14 cellular contexts compared by ENCODE assay signal in genomic region chr6:106536863-106537262, GRCh38.
DNase-seq lines count a peak whose midpoint lies in the region; ATAC-seq and TF ChIP-seq lines count a peak whose summit lies in the region.
"Had no signal": no experiment of that assay in that cellular context is flagged by ENCODE, and none has a peak within 500 bp of the region (broad histone marks: within the 10 kb centered on the region; RNA-seq: fewer than 3 reads in every experiment).

No MANE protein-coding gene starts in this region.

- peaks cover 32% of the 10 kb centered on the region for H3K4me1 ChIP-seq in CD8-positive, alpha-beta T cell (ENCODE audit: insufficient read depth, low read length)
- H3K4me1 ChIP-seq in OCI-LY3 (ENCODE audit: low read length) (peaks cover 66% of the 10 kb centered on the region), right atrium auricular region (no peaks in the 10 kb centered on the region)
- H3K4me1 ChIP-seq: adrenal gland, transverse colon had no signal

- POLR2A ChIA-PET in CD8-positive, alpha-beta T cell (lab: Charles Lee) = interaction anchor here (0.7 to 1.0 kb wide), 4 partner anchors 12 to 78 kb away, joined by 3 to 4 read pairs (median 3); no protein-coding TSS in a partner anchor

- ATAC-seq in CD8-positive, alpha-beta T cell = no peak
- no peak for ATAC-seq in HG02852 (IDR thresholded peaks at IDR 0.05; ENCODE audit: unreplicated experiment)
- ATAC-seq: heart left ventricle had no signal

- peaks cover 79% of the 10 kb centered on the region for H3K36me3 Mint-ChIP-seq in CD8-positive, alpha-beta T cell
- H3K36me3 Mint-ChIP-seq in dendritic cell treated with granulocyte-macrophage colony-stimulating factor and Interleukin-4, amounts not matched to agents 40 ng/mL and 50 ng/mL, for 4 days (ENCODE audit: low read depth) = peaks cover 76% of the 10 kb centered on the region

- H3K4me3 ChIP-seq in CD8-positive, alpha-beta T cell (ENCODE audit: low read depth, low read length) = no peak overlapping the region
- H3K4me3 ChIP-seq in OCI-LY3 (ENCODE audit: low read length) = peak overlapping the region; percentile 52
- no peak overlapping the region for H3K4me3 ChIP-seq in right atrium auricular region
- H3K4me3 ChIP-seq: adrenal gland, heart left ventricle, transverse colon had no signal

- no peaks in the 10 kb centered on the region for H3K9me3 Mint-ChIP-seq in CD8-positive, alpha-beta T cell
- H3K9me3 Mint-ChIP-seq in dendritic cell treated with granulocyte-macrophage colony-stimulating factor and Interleukin-4, amounts not matched to agents 40 ng/mL and 50 ng/mL, for 4 days = no peaks in the 10 kb centered on the region

- H3K9ac ChIP-seq in OCI-LY3 (ENCODE audit: low read length) = peak overlapping the region; percentile 74

- peak overlapping the region; percentile 77 for H3K4me2 ChIP-seq in OCI-LY3 (ENCODE audit: low read length)

- H3K79me2 ChIP-seq in OCI-LY3 (ENCODE audit: low read length) = peaks cover 43% of the 10 kb centered on the region

- no peaks in the 10 kb centered on the region for H3K27me3 Mint-ChIP-seq in CD8-positive, alpha-beta T cell (ENCODE audit: low read depth)
- no peaks in the 10 kb centered on the region for H3K27me3 Mint-ChIP-seq in dendritic cell treated with granulocyte-macrophage colony-stimulating factor and Interleukin-4, amounts not matched to agents 40 ng/mL and 50 ng/mL, for 4 days

- H3K4me3 Mint-ChIP-seq in CD8-positive, alpha-beta T cell = peak overlapping the region; percentile 3
- H3K4me3 Mint-ChIP-seq in dendritic cell treated with granulocyte-macrophage colony-stimulating factor and Interleukin-4, amounts not matched to agents 40 ng/mL and 50 ng/mL, for 4 days = no peak overlapping the region

- DNase-seq in AML-193 (lab: John Stamatoyannopoulos, UW) (peak; percentile 20 to 24), inferior parietal cortex (ENCODE audit: extremely low spot score) (no peak), NCI-H748 (lab: John Stamatoyannopoulos, UW; ENCODE audit: unreplicated experiment) (no peak), right atrium auricular region (ENCODE audit: low spot score) (no peak)
- no peak for DNase-seq in CD8-positive, alpha-beta T cell
- DNase-seq: adrenal gland, cerebellar nuclear complex, heart left ventricle, NCI-H1930, NCI-H748 treated with DMSO at 0.1 percent for 48 hours, transverse colon had no signal

- H3K9me3 ChIP-seq in CD8-positive, alpha-beta T cell (ENCODE audit: low read length) = no peaks in the 10 kb centered on the region
- H3K9me3 ChIP-seq in OCI-LY3 (ENCODE audit: insufficient read depth, low read length) (no peaks in the 10 kb centered on the region), right atrium auricular region (no peaks in the 10 kb centered on the region)
- H3K9me3 ChIP-seq: adrenal gland, heart left ventricle, transverse colon had no signal

- intact Hi-C loops in CD8-positive, alpha-beta T cell (cut with DNase I, micrococcal nuclease) = loop anchor here in 1 of 2 experiments (2.0 kb wide), 1 partner anchor 14 kb away; no protein-coding TSS in a partner anchor
- intact Hi-C loops in dendritic cell treated with granulocyte-macrophage colony-stimulating factor and Interleukin-4, amounts not matched to agents 40 ng/mL and 50 ng/mL, for 4 days (cut with micrococcal nuclease) = no loop called here

- peaks cover 61% of the 10 kb centered on the region for H3K4me1 Mint-ChIP-seq in CD8-positive, alpha-beta T cell (ENCODE audit: low read depth)
- H3K4me1 Mint-ChIP-seq in dendritic cell treated with granulocyte-macrophage colony-stimulating factor and Interleukin-4, amounts not matched to agents 40 ng/mL and 50 ng/mL, for 4 days (ENCODE audit: low read depth) = peaks cover 69% of the 10 kb centered on the region

- CTCF ChIA-PET in CD8-positive, alpha-beta T cell (lab: Charles Lee) = interaction anchor here (6.0 kb wide), 1 partner anchor 26 kb away, joined by 32 read pairs; no protein-coding TSS in a partner anchor

- peak overlapping the region; percentile 34 for H3K27ac Mint-ChIP-seq in CD8-positive, alpha-beta T cell
- peak overlapping the region; percentile 81 for H3K27ac Mint-ChIP-seq in dendritic cell treated with granulocyte-macrophage colony-stimulating factor and Interleukin-4, amounts not matched to agents 40 ng/mL and 50 ng/mL, for 4 days

- H2AFZ ChIP-seq in OCI-LY3 (ENCODE audit: low read depth, low read length) = no peak overlapping the region

- no peak for TF ChIP-seq CTCF in CD8-positive, alpha-beta T cell (IDR thresholded peaks at IDR 0.05)
- TF ChIP-seq CTCF in OCI-LY3 (IDR thresholded peaks at IDR 0.05; ENCODE audit: low read depth, low read length) (no peak), right atrium auricular region (IDR thresholded peaks at IDR 0.05) (no peak)

- H4K20me1 ChIP-seq in OCI-LY3 (ENCODE audit: insufficient read depth, low read length) = no peaks in the 10 kb centered on the region

- peaks cover 11% of the 10 kb centered on the region for H3K36me3 ChIP-seq in CD8-positive, alpha-beta T cell (ENCODE audit: insufficient read depth, low read length)
- H3K36me3 ChIP-seq in OCI-LY3 (replicated peaks; ENCODE audit: low read depth, low read length) (peaks cover 42% of the 10 kb centered on the region), right atrium auricular region (no peaks in the 10 kb centered on the region)
- H3K36me3 ChIP-seq: adrenal gland, transverse colon had no signal

- H3K27ac ChIP-seq in CD8-positive, alpha-beta T cell (ENCODE audit: low read depth, low read length) = no peak overlapping the region
- H3K27ac ChIP-seq in OCI-LY3 (ENCODE audit: low read length) = peak overlapping the region; percentile 99
- H3K27ac ChIP-seq in right atrium auricular region = no peak overlapping the region
- H3K27ac ChIP-seq: adrenal gland had no signal

- H3K27me3 ChIP-seq in CD8-positive, alpha-beta T cell (ENCODE audit: insufficient read depth, low read length) = no peaks in the 10 kb centered on the region
- H3K27me3 ChIP-seq in OCI-LY3 (ENCODE audit: low read depth, low read length) (no peaks in the 10 kb centered on the region), right atrium auricular region (no peaks in the 10 kb centered on the region)
- H3K27me3 ChIP-seq: adrenal gland, heart left ventricle, transverse colon had no signal

Comparison
In these comparisons a context has a peak if more than half of its experiments do, and no peak if none do; other contexts are left out.
1. DNase-seq: peak in AML-193 (2 of 2); none in CD8-positive, alpha-beta T cell (0 of 7), inferior parietal cortex (single experiment), NCI-H748 (single experiment) and right atrium auricular region (single experiment).